In the genomic region with DNA sequence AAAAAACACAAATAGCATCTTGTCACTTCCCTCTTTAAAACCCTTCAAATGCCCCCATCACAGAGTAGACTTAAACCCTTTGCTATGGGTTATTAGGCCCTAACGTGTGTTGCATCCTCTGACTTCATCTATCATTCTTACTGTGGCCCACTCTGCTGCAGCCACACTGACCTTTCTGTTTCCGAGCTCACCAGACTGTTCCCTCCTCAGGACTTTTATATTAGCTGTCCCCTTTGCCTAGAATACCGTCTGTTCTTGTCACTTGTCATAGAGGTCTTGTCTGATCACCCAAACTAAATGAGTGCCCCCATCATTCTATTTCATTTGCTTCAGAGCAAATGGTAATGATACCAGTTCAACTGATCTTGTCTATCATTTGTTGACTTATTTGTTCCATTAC, we compare ENCODE assay signal across 8 cellular contexts. TPM values are rescaled to one million over a fixed set of nuclear protein-coding genes. Genes with fewer than 3 reads are reported as not detected.
DNase-seq lines count a peak whose midpoint lies in the region; ATAC-seq and TF ChIP-seq lines count a peak whose summit lies in the region.

No MANE protein-coding gene starts in this region.

- TF ChIP-seq EP300 in gastroesophageal sphincter (IDR thresholded peaks at IDR 0.05) = no peak

- no peaks in the 10 kb centered on the region for H3K9me3 Mint-ChIP-seq in GM23338

- H3K4me2 ChIP-seq in GM23338 = peak overlapping the region; percentile 95
- H3K4me2 ChIP-seq in skeletal muscle satellite cell (ENCODE audit: low read length) = peak overlapping the region; percentile 89

- H4K20me1 ChIP-seq in GM23338 (replicated peaks; ENCODE audit: insufficient read depth) = peaks cover 30% of the 10 kb centered on the region

- H3F3A ChIP-seq in GM23338 (replicated peaks; ENCODE audit: low read depth) = peaks cover 22% of the 10 kb centered on the region; the same call in 1 of the 2 replicates

- ATAC-seq in GM23338 (no peak), gastroesophageal sphincter (no peak), GM21381 (IDR thresholded peaks at IDR 0.05; ENCODE audit: unreplicated experiment) (no peak)

- peak overlapping the region; percentile 95 for H3K4me3 ChIP-seq in GM23338
- peak overlapping the region; percentile 70 for H3K4me3 ChIP-seq in WERI-Rb-1 (ENCODE audit: low read depth, low read length)
- H3K4me3 ChIP-seq in gastroesophageal sphincter = peak overlapping the region; percentile 58 to 82
- H3K4me3 ChIP-seq in skeletal muscle satellite cell (ENCODE audit: low read length) = peak overlapping the region; percentile 88

- H3K27ac ChIP-seq in GM23338 (ENCODE audit: low read depth) (peak overlapping the region; percentile 100), WERI-Rb-1 (peak overlapping the region; percentile 99), gastroesophageal sphincter (peak overlapping the region; percentile 94 to 99 (median 98))

- peak overlapping the region; percentile 98 for H3K27ac Mint-ChIP-seq in GM23338

- TF ChIP-seq POLR2A in gastroesophageal sphincter (IDR thresholded peaks at IDR 0.05) = no peak

- H3K4me1 ChIP-seq in GM23338 (ENCODE audit: insufficient read depth) (peaks cover 52% of the 10 kb centered on the region), gastroesophageal sphincter (peaks cover under 1 to 66% (median 24%) of the 10 kb centered on the region in 3 donors), skeletal muscle satellite cell (ENCODE audit: control insufficient read depth, insufficient read depth, low read length) (peaks cover 50% of the 10 kb centered on the region)

- peak overlapping the region; percentile 98 for H2AFZ ChIP-seq in GM23338

- DNase-seq in GM23338 (ENCODE audit: low spot score) (no peak), WERI-Rb-1 (no peak), NCI-H1105 (lab: John Stamatoyannopoulos, UW) (no peak), NCI-H446 treated with DMSO at 0.1 percent for 48 hours (lab: John Stamatoyannopoulos, UW) (no peak)
- no peak for DNase-seq in stimulated activated CD4-positive, alpha-beta T cell treated with anti-CD3 and anti-CD28 coated beads, Interleukin-4, amount 100 ng/mL, for 4 hours

- peaks cover 52% of the 10 kb centered on the region for H3K4me1 Mint-ChIP-seq in GM23338

- no peaks in the 10 kb centered on the region for H3K9me2 ChIP-seq in GM23338 (ENCODE audit: insufficient read depth)

- H3K4me3 Mint-ChIP-seq in GM23338 = peak overlapping the region; percentile 98

- H3K36me3 ChIP-seq in GM23338 (ENCODE audit: insufficient read depth) (no peaks in the 10 kb centered on the region), WERI-Rb-1 (peaks cover 31% of the 10 kb centered on the region), gastroesophageal sphincter (no peaks in the 10 kb centered on the region), skeletal muscle satellite cell (ENCODE audit: insufficient read depth, low read length) (peaks cover 5% of the 10 kb centered on the region)

- no peak for TF ChIP-seq CTCF in GM23338 (conservative IDR thresholded peaks at IDR 0.05; ENCODE audit: low read depth in 2 of 2)
- no peak for TF ChIP-seq CTCF in WERI-Rb-1 (IDR thresholded peaks at IDR 0.05; ENCODE audit: low read depth, low read length)
- TF ChIP-seq CTCF in gastroesophageal sphincter (IDR thresholded peaks at IDR 0.05) = no peak

- H3K36me3 Mint-ChIP-seq in GM23338 (ENCODE audit: low read depth) = peaks cover 9% of the 10 kb centered on the region; the same call in 1 of the 3 replicates

- H3K9me3 ChIP-seq in WERI-Rb-1 (ENCODE audit: severe bottlenecking) (no peaks in the 10 kb centered on the region), gastroesophageal sphincter (no peaks in the 10 kb centered on the region), skeletal muscle satellite cell (replicated peaks; ENCODE audit: low read length) (no peaks in the 10 kb centered on the region)

- H3K9ac ChIP-seq in skeletal muscle satellite cell (ENCODE audit: low read depth, low read length) = peak overlapping the region; percentile 93

- 9 to 20% methylated on average over 3 of the region's 3 CpGs for WGBS in gastroesophageal sphincter (ENCODE audit: low coverage in 1 of 2), 2 donors

- no peaks in the 10 kb centered on the region for H3K27me3 ChIP-seq in GM23338 (ENCODE audit: insufficient read depth)
- H3K27me3 ChIP-seq in WERI-Rb-1 (ENCODE audit: insufficient read depth, low read depth, severe bottlenecking) = no peaks in the 10 kb centered on the region
- no peaks in the 10 kb centered on the region for H3K27me3 ChIP-seq in gastroesophageal sphincter
- no peaks in the 10 kb centered on the region for H3K27me3 ChIP-seq in skeletal muscle satellite cell (ENCODE audit: control insufficient read depth, insufficient read depth, low read length)

- H3K79me2 ChIP-seq in GM23338 (replicated peaks; ENCODE audit: insufficient read depth) = peaks cover 34% of the 10 kb centered on the region

- H3K27me3 Mint-ChIP-seq in GM23338 (ENCODE audit: insufficient read depth, low read depth, poor library complexity) = peaks cover 9% of the 10 kb centered on the region

TF ChIP-seq in GM23338, 12 proteins besides CTCF, POLR2A, EP300 and RAD21:
- TF ChIP-seq, protein P1, sequence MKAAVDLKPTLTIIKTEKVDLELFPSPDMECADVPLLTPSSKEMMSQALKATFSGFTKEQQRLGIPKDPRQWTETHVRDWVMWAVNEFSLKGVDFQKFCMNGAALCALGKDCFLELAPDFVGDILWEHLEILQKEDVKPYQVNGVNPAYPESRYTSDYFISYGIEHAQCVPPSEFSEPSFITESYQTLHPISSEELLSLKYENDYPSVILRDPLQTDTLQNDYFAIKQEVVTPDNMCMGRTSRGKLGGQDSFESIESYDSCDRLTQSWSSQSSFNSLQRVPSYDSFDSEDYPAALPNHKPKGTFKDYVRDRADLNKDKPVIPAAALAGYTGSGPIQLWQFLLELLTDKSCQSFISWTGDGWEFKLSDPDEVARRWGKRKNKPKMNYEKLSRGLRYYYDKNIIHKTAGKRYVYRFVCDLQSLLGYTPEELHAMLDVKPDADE (IDR thresholded peaks at IDR 0.05) = no peak
- no peak for TF ChIP-seq ZNF331 (CRISPR knock-in tag; IDR thresholded peaks at IDR 0.05; ENCODE audit: low read depth)
- no peak for TF ChIP-seq POLR2AphosphoS5 (IDR thresholded peaks at IDR 0.05; ENCODE audit: low read depth)
- TF ChIP-seq REST (IDR thresholded peaks at IDR 0.05; ENCODE audit: unreplicated experiment) = no peak
- no peak for TF ChIP-seq ZNF114 (CRISPR knock-in tag; IDR thresholded peaks at IDR 0.05)
- no peak for TF ChIP-seq EZH2phosphoT487 (IDR thresholded peaks at IDR 0.05; ENCODE audit: unreplicated experiment)
- no peak for TF ChIP-seq JUNB (IDR thresholded peaks at IDR 0.05; ENCODE audit: unreplicated experiment)

RNA-seq across cellular contexts. Expression of gene FEM1B, which starts 0.9 kb away (rescaled TPM):
- 82.0 and 82.4 TPM in 2 replicates for total RNA-seq in GM23338 (2014; rRNA removed; shearing (Covaris generic))
- polyA plus RNA-seq in GM23338 (2016; fragmentation: Nextera tagmentation; extraction: Ambion mirVana) = 11.6 and 13.0 TPM in 2 replicates
- 10 to 100 TPM; 64.8 to 71.7 (median 67.5) TPM for total RNA-seq in gastroesophageal sphincter
- 36.7 and 42.8 TPM in 2 replicates for total RNA-seq in skeletal muscle satellite cell (2012; rRNA removed)

RNA-seq across cellular contexts. Expression of gene CLN6, which starts 47.1 kb away (rescaled TPM):
- total RNA-seq in GM23338 (2014; rRNA removed; shearing (Covaris generic)) = 69.5 and 87.4 TPM in 2 replicates
- 20.0 and 20.7 TPM in 2 replicates for polyA plus RNA-seq in GM23338 (2016; fragmentation: Nextera tagmentation; extraction: Ambion mirVana)
- total RNA-seq in gastroesophageal sphincter = 10 to 100 TPM in 3 of 4 donors, 1 to 10 TPM in 1; 6.1 to 14.9 (median 13.3) TPM
- total RNA-seq in skeletal muscle satellite cell (2012; rRNA removed) = 20.0 and 23.8 TPM in 2 replicates
